In genomic region chr22:35846804-35847203, GRCh38 we compare ENCODE assay signal across 1 cellular context.
TF ChIP-seq lines count a peak whose summit lies in the region.

No MANE protein-coding gene starts in this region.

TF ChIP-seq in SK-N-SH treated with all-trans-retinoic acid at 6 μM for 48 hours, 23 proteins besides CTCF, POLR2A, EP300 and RAD21 (continued from another document):
- TF ChIP-seq CREB5 (CRISPR knock-in tag; IDR thresholded peaks at IDR 0.05; ENCODE audit: low read depth) = no peak
- TF ChIP-seq TCF4 (CRISPR knock-in tag; IDR thresholded peaks at IDR 0.05; ENCODE audit: borderline replicate concordance) = no peak
- TF ChIP-seq ZFP30 (CRISPR knock-in tag; IDR thresholded peaks at IDR 0.05) = no peak
- no peak for TF ChIP-seq ARNTL (CRISPR knock-in tag; IDR thresholded peaks at IDR 0.05; ENCODE audit: borderline replicate concordance, low read depth)
- no peak for TF ChIP-seq PPARA (CRISPR knock-in tag; IDR thresholded peaks at IDR 0.05; ENCODE audit: borderline replicate concordance)
- no peak for TF ChIP-seq ESRRG (CRISPR knock-in tag; IDR thresholded peaks at IDR 0.05)
- TF ChIP-seq CSDC2 (CRISPR knock-in tag; IDR thresholded peaks at IDR 0.05) = no peak
